In genomic region chr14:69151458-69152180, GRCh38 we compare ENCODE assay signal across 1 cellular context.
A peak's percentile ranks its signal among the peaks of the same experiment; 100 is the strongest.
TF ChIP-seq lines count a peak whose summit lies in the region.

No MANE protein-coding gene starts in this region.

TF ChIP-seq in HepG2, 621 proteins besides CTCF, POLR2A, EP300 and RAD21 (continued from another document and continues in another):
- TF ChIP-seq ZBTB40 (IDR thresholded peaks at IDR 0.05) (no peak), ZBTB40 (CRISPR knock-in tag; IDR thresholded peaks at IDR 0.05) (no peak), PRMT3 (CRISPR knock-in tag; IDR thresholded peaks at IDR 0.05; ENCODE audit: borderline replicate concordance, low read depth) (no peak), RFXANK (CRISPR knock-in tag; IDR thresholded peaks at IDR 0.05) (no peak), ETV6 (CRISPR knock-in tag; conservative IDR thresholded peaks at IDR 0.05) (peak; percentile 40; the same call in 1 of the 2 replicates), ZNF556 (CRISPR knock-in tag; IDR thresholded peaks at IDR 0.05; ENCODE audit: borderline replicate concordance) (peak; percentile 91; the same call in 1 of the 2 replicates), SRF (IDR thresholded peaks at IDR 0.05; ENCODE audit: low read depth, low read length) (peak; percentile 69; the same call in 1 of the 2 replicates), UBTF (CRISPR knock-in tag; IDR thresholded peaks at IDR 0.05) (peak; percentile 100), RFXAP (CRISPR knock-in tag; IDR thresholded peaks at IDR 0.05; ENCODE audit: borderline replicate concordance) (peak; percentile 96), AKNA (CRISPR knock-in tag; IDR thresholded peaks at IDR 0.05; ENCODE audit: borderline replicate concordance) (0 out of 2 replicates have a peak, but pooled peaks have one; percentile 77), IKZF1 (IDR thresholded peaks at IDR 0.05) (no peak), ZNF781 (CRISPR knock-in tag; IDR thresholded peaks at IDR 0.05; ENCODE audit: borderline replicate concordance, not compliant biosample characterization) (peak; percentile 33), ZNF329 (CRISPR knock-in tag; IDR thresholded peaks at IDR 0.05; ENCODE audit: low read depth) (0 out of 2 replicates have a peak, but pooled peaks have one; percentile 48), ZNF644 (CRISPR knock-in tag; IDR thresholded peaks at IDR 0.05; ENCODE audit: low read depth) (no peak), TGIF2 (CRISPR knock-in tag; IDR thresholded peaks at IDR 0.05) (no peak), ZNF574 (CRISPR knock-in tag; IDR thresholded peaks at IDR 0.05) (peak; percentile 68), ZNF724P (CRISPR knock-in tag; IDR thresholded peaks at IDR 0.05; ENCODE audit: borderline replicate concordance) (peak; percentile 53; the same call in 1 of the 2 replicates), ZNF576 (CRISPR knock-in tag; IDR thresholded peaks at IDR 0.05) (no peak), MXD3 (CRISPR knock-in tag; IDR thresholded peaks at IDR 0.05) (peak; percentile 91), CEBPB (IDR thresholded peaks at IDR 0.05; ENCODE audit: borderline replicate concordance, low read depth, low read length) (no peak), IKZF4 (CRISPR knock-in tag; IDR thresholded peaks at IDR 0.05; ENCODE audit: borderline replicate concordance, low read depth, not compliant biosample characterization) (no peak), ZNF777 (CRISPR knock-in tag; IDR thresholded peaks at IDR 0.05) (no peak), SAP130 (CRISPR knock-in tag; IDR thresholded peaks at IDR 0.05; ENCODE audit: low read depth) (peak; percentile 87), ZNF460 (CRISPR knock-in tag; IDR thresholded peaks at IDR 0.05; ENCODE audit: borderline replicate concordance) (peak; percentile 56; the same call in 1 of the 2 replicates), ZNF639 (CRISPR knock-in tag; conservative IDR thresholded peaks at IDR 0.05) (peak; percentile 96), ZNF740 (CRISPR knock-in tag; IDR thresholded peaks at IDR 0.05) (peak; percentile 12; the same call in 1 of the 2 replicates), ZNF501 (CRISPR knock-in tag; IDR thresholded peaks at IDR 0.05) (peak; percentile 24; the same call in 1 of the 2 replicates)
- TF ChIP-seq, protein P1, sequence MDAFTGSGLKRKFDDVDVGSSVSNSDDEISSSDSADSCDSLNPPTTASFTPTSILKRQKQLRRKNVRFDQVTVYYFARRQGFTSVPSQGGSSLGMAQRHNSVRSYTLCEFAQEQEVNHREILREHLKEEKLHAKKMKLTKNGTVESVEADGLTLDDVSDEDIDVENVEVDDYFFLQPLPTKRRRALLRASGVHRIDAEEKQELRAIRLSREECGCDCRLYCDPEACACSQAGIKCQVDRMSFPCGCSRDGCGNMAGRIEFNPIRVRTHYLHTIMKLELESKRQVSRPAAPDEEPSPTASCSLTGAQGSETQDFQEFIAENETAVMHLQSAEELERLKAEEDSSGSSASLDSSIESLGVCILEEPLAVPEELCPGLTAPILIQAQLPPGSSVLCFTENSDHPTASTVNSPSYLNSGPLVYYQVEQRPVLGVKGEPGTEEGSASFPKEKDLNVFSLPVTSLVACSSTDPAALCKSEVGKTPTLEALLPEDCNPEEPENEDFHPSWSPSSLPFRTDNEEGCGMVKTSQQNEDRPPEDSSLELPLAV (CRISPR knock-in tag; conservative IDR thresholded peaks at IDR 0.05; ENCODE audit: low read depth), result no peak
